1 cellular context compared by ENCODE assay signal in genomic region chr2:206164261-206164862, GRCh38.
TF ChIP-seq lines count a peak whose summit lies in the region.

No MANE protein-coding gene starts in this region.

TF ChIP-seq in HepG2, 621 proteins besides CTCF, POLR2A, EP300 and RAD21 (continues in another document):
- TF ChIP-seq, protein P1, sequence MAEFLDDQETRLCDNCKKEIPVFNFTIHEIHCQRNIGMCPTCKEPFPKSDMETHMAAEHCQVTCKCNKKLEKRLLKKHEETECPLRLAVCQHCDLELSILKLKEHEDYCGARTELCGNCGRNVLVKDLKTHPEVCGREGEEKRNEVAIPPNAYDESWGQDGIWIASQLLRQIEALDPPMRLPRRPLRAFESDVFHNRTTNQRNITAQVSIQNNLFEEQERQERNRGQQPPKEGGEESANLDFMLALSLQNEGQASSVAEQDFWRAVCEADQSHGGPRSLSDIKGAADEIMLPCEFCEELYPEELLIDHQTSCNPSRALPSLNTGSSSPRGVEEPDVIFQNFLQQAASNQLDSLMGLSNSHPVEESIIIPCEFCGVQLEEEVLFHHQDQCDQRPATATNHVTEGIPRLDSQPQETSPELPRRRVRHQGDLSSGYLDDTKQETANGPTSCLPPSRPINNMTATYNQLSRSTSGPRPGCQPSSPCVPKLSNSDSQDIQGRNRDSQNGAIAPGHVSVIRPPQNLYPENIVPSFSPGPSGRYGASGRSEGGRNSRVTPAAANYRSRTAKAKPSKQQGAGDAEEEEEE (CRISPR knock-in tag; IDR thresholded peaks at IDR 0.05; ENCODE audit: borderline replicate concordance) = no peak
- TF ChIP-seq SMYD3 (CRISPR knock-in tag; IDR thresholded peaks at IDR 0.05) (no peak), ZNF430 (CRISPR knock-in tag; IDR thresholded peaks at IDR 0.05) (no peak), E2F5 (CRISPR knock-in tag; conservative IDR thresholded peaks at IDR 0.05) (no peak), RXRB (CRISPR knock-in tag; IDR thresholded peaks at IDR 0.05; ENCODE audit: borderline replicate concordance) (no peak), ZNF160 (CRISPR knock-in tag; IDR thresholded peaks at IDR 0.05) (no peak), TEAD2 (CRISPR knock-in tag; IDR thresholded peaks at IDR 0.05) (no peak), NFE2L1 (CRISPR knock-in tag; IDR thresholded peaks at IDR 0.05; ENCODE audit: borderline replicate concordance) (no peak), CSRNP1 (CRISPR knock-in tag; IDR thresholded peaks at IDR 0.05) (no peak), STAG1 (CRISPR knock-in tag; IDR thresholded peaks at IDR 0.05) (peak; percentile 49), SAP130 (CRISPR knock-in tag; IDR thresholded peaks at IDR 0.05; ENCODE audit: low read depth) (0 out of 2 replicates have a peak, but pooled peaks have one; percentile 12), ZNF567 (CRISPR knock-in tag; IDR thresholded peaks at IDR 0.05; ENCODE audit: borderline replicate concordance) (no peak), CREM (IDR thresholded peaks at IDR 0.05) (peak; percentile 13; the same call in 1 of the 2 replicates), CREM (CRISPR knock-in tag; IDR thresholded peaks at IDR 0.05) (no peak), RBAK (CRISPR knock-in tag; IDR thresholded peaks at IDR 0.05) (no peak), ATF6 (CRISPR knock-in tag; conservative IDR thresholded peaks at IDR 0.05) (no peak), SMC3 (IDR thresholded peaks at IDR 0.05; ENCODE audit: low read length) (peak; percentile 55), TOE1 (CRISPR knock-in tag; IDR thresholded peaks at IDR 0.05) (peak; percentile 77; the same call in 1 of the 2 replicates), KIAA2018 (CRISPR knock-in tag; IDR thresholded peaks at IDR 0.05; ENCODE audit: borderline replicate concordance) (no peak), EEA1 (CRISPR knock-in tag; IDR thresholded peaks at IDR 0.05; ENCODE audit: borderline replicate concordance) (no peak), GATAD2A (CRISPR knock-in tag; IDR thresholded peaks at IDR 0.05) (0 out of 2 replicates have a peak, but pooled peaks have one; percentile 25), KAT8 (CRISPR knock-in tag; IDR thresholded peaks at IDR 0.05) (no peak), ZNF564 (CRISPR knock-in tag; IDR thresholded peaks at IDR 0.05) (no peak), ZNF781 (CRISPR knock-in tag; IDR thresholded peaks at IDR 0.05; ENCODE audit: borderline replicate concordance, not compliant biosample characterization) (no peak), ZNF280D (CRISPR knock-in tag; IDR thresholded peaks at IDR 0.05) (0 out of 2 replicates have a peak, but pooled peaks have one; percentile 28), LCORL (IDR thresholded peaks at IDR 0.05) (0 out of 2 replicates have a peak, but pooled peaks have one; percentile 8), LCORL (CRISPR knock-in tag; IDR thresholded peaks at IDR 0.05) (no peak), ZNF550 (CRISPR knock-in tag; IDR thresholded peaks at IDR 0.05; ENCODE audit: borderline replicate concordance) (no peak), POLR2AphosphoS5 (IDR thresholded peaks at IDR 0.05; ENCODE audit: low read depth, low read length) (peak; percentile 45; the same call in 1 of the 2 replicates), MNT (IDR thresholded peaks at IDR 0.05) (no peak), ZMYM2 (CRISPR knock-in tag; IDR thresholded peaks at IDR 0.05) (no peak), ZNF34 (CRISPR knock-in tag; IDR thresholded peaks at IDR 0.05; ENCODE audit: borderline replicate concordance) (no peak), CENPX (CRISPR knock-in tag; IDR thresholded peaks at IDR 0.05) (no peak), NKX3-1 (CRISPR knock-in tag; IDR thresholded peaks at IDR 0.05) (no peak), ZNF24 (IDR thresholded peaks at IDR 0.05) (0 out of 2 replicates have a peak, but pooled peaks have one; percentile 15), ZNF225 (CRISPR knock-in tag; IDR thresholded peaks at IDR 0.05) (no peak), MIER3 (CRISPR knock-in tag; IDR thresholded peaks at IDR 0.05; ENCODE audit: borderline replicate concordance) (0 out of 2 replicates have a peak, but pooled peaks have one; percentile 20)
- TF ChIP-seq, protein P2, sequence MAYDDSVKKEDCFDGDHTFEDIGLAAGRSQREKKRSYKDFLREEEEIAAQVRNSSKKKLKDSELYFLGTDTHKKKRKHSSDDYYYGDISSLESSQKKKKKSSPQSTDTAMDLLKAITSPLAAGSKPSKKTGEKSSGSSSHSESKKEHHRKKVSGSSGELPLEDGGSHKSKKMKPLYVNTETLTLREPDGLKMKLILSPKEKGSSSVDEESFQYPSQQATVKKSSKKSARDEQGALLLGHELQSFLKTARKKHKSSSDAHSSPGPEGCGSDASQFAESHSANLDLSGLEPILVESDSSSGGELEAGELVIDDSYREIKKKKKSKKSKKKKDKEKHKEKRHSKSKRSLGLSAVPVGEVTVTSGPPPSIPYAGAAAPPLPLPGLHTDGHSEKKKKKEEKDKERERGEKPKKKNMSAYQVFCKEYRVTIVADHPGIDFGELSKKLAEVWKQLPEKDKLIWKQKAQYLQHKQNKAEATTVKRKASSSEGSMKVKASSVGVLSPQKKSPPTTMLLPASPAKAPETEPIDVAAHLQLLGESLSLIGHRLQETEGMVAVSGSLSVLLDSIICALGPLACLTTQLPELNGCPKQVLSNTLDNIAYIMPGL (CRISPR knock-in tag; IDR thresholded peaks at IDR 0.05; ENCODE audit: borderline replicate concordance in 1 of 2, low read depth in 1 of 2) = 0 out of 4 replicates have a peak, but pooled peaks of 1 of the 2 experiments have one; percentile 22
